1 cellular context compared by ENCODE assay signal in genomic region chr19:7705387-7706187, GRCh38.
TF ChIP-seq lines count a peak whose summit lies in the region.

No MANE protein-coding gene starts in this region.

TF ChIP-seq in GM12878, 131 proteins besides CTCF, POLR2A, EP300 and RAD21 (continued from another document):
- no peak for TF ChIP-seq E4F1 (IDR thresholded peaks at IDR 0.05; ENCODE audit: borderline replicate concordance, partially characterized antibody)
- peak; percentile 97 for TF ChIP-seq CBFB (IDR thresholded peaks at IDR 0.05; ENCODE audit: low read depth)
- peak; percentile 72 for TF ChIP-seq SMAD1 (IDR thresholded peaks at IDR 0.05; ENCODE audit: low read depth, partially characterized antibody)
- peak; percentile 95 for TF ChIP-seq RELB (IDR thresholded peaks at IDR 0.05; ENCODE audit: low read depth)
- peak; percentile 94 for TF ChIP-seq RELA (IDR thresholded peaks at IDR 0.05; ENCODE audit: borderline replicate concordance, partially characterized antibody)
- peak; percentile 72 for TF ChIP-seq ATF7 (IDR thresholded peaks at IDR 0.05; ENCODE audit: low read depth)
- peak; percentile 96 for TF ChIP-seq MEF2A (IDR thresholded peaks at IDR 0.05; ENCODE audit: insufficient read depth, low read depth, low read length)
- TF ChIP-seq IRF3 (IDR thresholded peaks at IDR 0.05) = no peak
- peak; percentile 98 for TF ChIP-seq IKZF1 (conservative IDR thresholded peaks at IDR 0.05)
- peak; percentile 85 for TF ChIP-seq MEF2B (IDR thresholded peaks at IDR 0.05; ENCODE audit: partially characterized antibody, poor library complexity, severe bottlenecking)
- TF ChIP-seq NR2C1 (IDR thresholded peaks at IDR 0.05) = peak; percentile 56; the same call in 1 of the 2 replicates
- peak; percentile 64; the same call in 1 of the 2 replicates for TF ChIP-seq ZNF24 (IDR thresholded peaks at IDR 0.05)
- no peak for TF ChIP-seq SIN3A (IDR thresholded peaks at IDR 0.05; ENCODE audit: low read depth, low read length)
- TF ChIP-seq IKZF2 (IDR thresholded peaks at IDR 0.05) = peak; percentile 98
- no peak for TF ChIP-seq MYB (IDR thresholded peaks at IDR 0.05; ENCODE audit: borderline replicate concordance, low read depth, low read length)
- TF ChIP-seq NFYA (IDR thresholded peaks at IDR 0.05; ENCODE audit: borderline replicate concordance, low read depth, low read length) = no peak
- 0 out of 4 replicates have a peak, but pooled peaks of 1 of the 2 experiments have one; percentile 55 for TF ChIP-seq SRF (IDR thresholded peaks at IDR 0.05; ENCODE audit: low read depth in 2 of 2, low read length in 2 of 2)
- TF ChIP-seq ELK1 (IDR thresholded peaks at IDR 0.05; ENCODE audit: low read depth, low read length) = no peak
- no peak for TF ChIP-seq KAT2A (conservative IDR thresholded peaks at IDR 0.05; ENCODE audit: control insufficient read depth, low read depth, low read length)
- peak; percentile 98 for TF ChIP-seq RUNX3 (IDR thresholded peaks at IDR 0.05; ENCODE audit: low read length)
- TF ChIP-seq RAD51 (IDR thresholded peaks at IDR 0.05) = peak; percentile 76
- TF ChIP-seq BCL11A (IDR thresholded peaks at IDR 0.05; ENCODE audit: low read depth, low read length) = peak; percentile 95
- peak; percentile 70; the same call in 1 of the 2 replicates for TF ChIP-seq PML (IDR thresholded peaks at IDR 0.05; ENCODE audit: low read length)
- peak; percentile 84; the same call in 1 of the 2 replicates for TF ChIP-seq SMARCA5 (IDR thresholded peaks at IDR 0.05)
- 0 out of 2 replicates have a peak, but pooled peaks have one; percentile 22 for TF ChIP-seq HDGF (IDR thresholded peaks at IDR 0.05)
- TF ChIP-seq KLF5 (IDR thresholded peaks at IDR 0.05; ENCODE audit: partially characterized antibody) = peak; percentile 33
- peak; percentile 87 for TF ChIP-seq SP1 (IDR thresholded peaks at IDR 0.05; ENCODE audit: low read depth, low read length)
- peak; percentile 98 for TF ChIP-seq TBL1XR1 (IDR thresholded peaks at IDR 0.05; ENCODE audit: low read depth, low read length)
- TF ChIP-seq ZBTB4 (CRISPR knock-in tag; IDR thresholded peaks at IDR 0.05) = no peak
TF ChIP-seq in GM12878: peak in this region for 62.
